ENCODE assay signal across 26 cellular contexts in genomic region chr5:147911427-147911826, GRCh38. TPM values are rescaled to one million over a fixed set of nuclear protein-coding genes. Genes with fewer than 3 reads are reported as not detected.
DNase-seq lines count a peak whose midpoint lies in the region; ATAC-seq and TF ChIP-seq lines count a peak whose summit lies in the region.
"Had no signal": no experiment of that assay in that cellular context is flagged by ENCODE, and none has a peak within 500 bp of the region (broad histone marks: within the 10 kb centered on the region; RNA-seq: fewer than 3 reads in every experiment).

No MANE protein-coding gene starts in this region.

- H3K9me3 ChIP-seq in left lung (no peaks in the 10 kb centered on the region), stomach (no peaks in the 10 kb centered on the region), gastroesophageal sphincter (no peaks in the 10 kb centered on the region), spleen (no peaks in the 10 kb centered on the region)
- H3K9me3 ChIP-seq: upper lobe of left lung had no signal

- H3K4me1 ChIP-seq in left lung (no peaks in the 10 kb centered on the region), stomach (peaks cover 0 to 10% (median 8%) of the 10 kb centered on the region in 4 donors), gastroesophageal sphincter (no peaks in the 10 kb centered on the region), spleen (no peaks in the 10 kb centered on the region)
- H3K4me1 ChIP-seq: upper lobe of left lung had no signal

- no peaks in the 10 kb centered on the region for H3K36me3 Mint-ChIP-seq in activated CD8-positive, alpha-beta T cell treated with anti-CD3 and anti-CD28 coated beads for 36 hours (ENCODE audit: low read depth)
- H3K36me3 Mint-ChIP-seq: activated naive CD8-positive, alpha-beta T cell treated with anti-CD3 and anti-CD28 coated beads for 36 hours; CD8-positive, alpha-beta memory T cell; naive thymus-derived CD8-positive, alpha-beta T cell; stimulated activated naive B cell treated with anti-CD40 and anti-IgM and Interleukin-4, amounts not matched to agents 10 μg/mL and 1 μg/mL and 100 μg/mL, for 72 hours had no signal

- POLR2A ChIA-PET in activated CD8-positive, alpha-beta T cell treated with anti-CD3 and anti-CD28 coated beads for 36 hours (lab: Charles Lee): no interaction called here

- H3K27me3 Mint-ChIP-seq in activated CD8-positive, alpha-beta T cell treated with anti-CD3 and anti-CD28 coated beads for 36 hours: peaks cover 6% of the 10 kb centered on the region

- H3K9me3 Mint-ChIP-seq in activated CD8-positive, alpha-beta T cell treated with anti-CD3 and anti-CD28 coated beads for 36 hours: no peaks in the 10 kb centered on the region
- H3K9me3 Mint-ChIP-seq: activated naive CD8-positive, alpha-beta T cell treated with anti-CD3 and anti-CD28 coated beads for 36 hours; CD8-positive, alpha-beta memory T cell had no signal

- ATAC-seq in left lung (peak; percentile 19), gastroesophageal sphincter (no peak)
- no peak for ATAC-seq in activated CD8-positive, alpha-beta T cell treated with anti-CD3 and anti-CD28 coated beads for 36 hours
- ATAC-seq: activated CD4-positive, alpha-beta T cell treated with anti-CD3 and anti-CD28 coated beads for 36 hours; naive thymus-derived CD8-positive, alpha-beta T cell; stimulated activated naive B cell treated with anti-CD40 and anti-IgM and Interleukin-4, amounts not matched to agents 10 μg/mL and 1 μg/mL and 100 μg/mL, for 72 hours had no signal

- H3K27ac Mint-ChIP-seq in activated CD8-positive, alpha-beta T cell treated with anti-CD3 and anti-CD28 coated beads for 36 hours: no peak overlapping the region
- H3K27ac Mint-ChIP-seq: activated CD4-positive, alpha-beta T cell treated with anti-CD3 and anti-CD28 coated beads for 36 hours; activated naive CD8-positive, alpha-beta T cell treated with anti-CD3 and anti-CD28 coated beads for 36 hours; CD8-positive, alpha-beta memory T cell; naive thymus-derived CD8-positive, alpha-beta T cell; stimulated activated naive B cell treated with anti-CD40 and anti-IgM and Interleukin-4, amounts not matched to agents 10 μg/mL and 1 μg/mL and 100 μg/mL, for 72 hours had no signal

- TF ChIP-seq CTCF in left lung (IDR thresholded peaks at IDR 0.05) (no peak), stomach (IDR thresholded peaks at IDR 0.05) (no peak), gastroesophageal sphincter (IDR thresholded peaks at IDR 0.05) (no peak), spleen (IDR thresholded peaks at IDR 0.05 in 8 of 11, conservative IDR thresholded peaks at IDR 0.05 in 3 of 11) (no peak)
- TF ChIP-seq CTCF in activated CD8-positive, alpha-beta T cell treated with anti-CD3 and anti-CD28 coated beads for 36 hours (IDR thresholded peaks at IDR 0.05): no peak

- 23 to 54% (median 39%) methylated on average over 6 of the region's 6 CpGs for WGBS in stomach, 5 donors
- 53 to 67% methylated on average over 6 of the region's 6 CpGs for WGBS in gastroesophageal sphincter (ENCODE audit: low coverage in 1 of 2), 2 donors
- 69 to 80% (median 73%) methylated on average over 6 of the region's 6 CpGs for WGBS in spleen, 5 donors

- CTCF ChIA-PET in activated CD8-positive, alpha-beta T cell treated with anti-CD3 and anti-CD28 coated beads for 36 hours (lab: Charles Lee): no interaction called here

- intact Hi-C loops in left lung (cut with DNase I) (no loop called here), stomach (cut with DNase I; ENCODE audit: low total_unique reads) (no loop called here), spleen (cut with DNase I; ENCODE audit: low total_unique reads) (no loop called here)
- intact Hi-C loops in activated CD8-positive, alpha-beta T cell treated with anti-CD3 and anti-CD28 coated beads for 36 hours (cut with micrococcal nuclease): no loop called here

- no peak overlapping the region for H3K4me3 Mint-ChIP-seq in activated CD8-positive, alpha-beta T cell treated with anti-CD3 and anti-CD28 coated beads for 36 hours
- H3K4me3 Mint-ChIP-seq: activated CD4-positive, alpha-beta T cell treated with anti-CD3 and anti-CD28 coated beads for 36 hours; activated naive CD8-positive, alpha-beta T cell treated with anti-CD3 and anti-CD28 coated beads for 36 hours; CD8-positive, alpha-beta memory T cell; naive thymus-derived CD8-positive, alpha-beta T cell; stimulated activated naive B cell treated with anti-CD40 and anti-IgM and Interleukin-4, amounts not matched to agents 10 μg/mL and 1 μg/mL and 100 μg/mL, for 72 hours had no signal

- H3K4me3 ChIP-seq in left lung: no peak overlapping the region
- H3K4me3 ChIP-seq in stomach: no peak overlapping the region
- no peak overlapping the region for H3K4me3 ChIP-seq in H7 (ENCODE audit: insufficient read depth, low read depth, low read length)
- H3K4me3 ChIP-seq in gastroesophageal sphincter: no peak overlapping the region
- H3K4me3 ChIP-seq in spleen: no peak overlapping the region
- H3K4me3 ChIP-seq: upper lobe of left lung had no signal

- TF ChIP-seq EP300 in stomach (IDR thresholded peaks at IDR 0.05) (no peak), gastroesophageal sphincter (IDR thresholded peaks at IDR 0.05) (no peak)

- H3K27me3 ChIP-seq in left lung (no peaks in the 10 kb centered on the region), stomach (no peaks in the 10 kb centered on the region), H7 (ENCODE audit: control insufficient read depth, insufficient read depth, low read length) (no peaks in the 10 kb centered on the region), gastroesophageal sphincter (no peaks in the 10 kb centered on the region), spleen (replicated peaks in 1 of 7) (no peaks in the 10 kb centered on the region)
- H3K27me3 ChIP-seq: upper lobe of left lung had no signal

- peak; percentile 40 for DNase-seq in NCI-H2171 (lab: John Stamatoyannopoulos, UW)
- DNase-seq in cerebellar cortex (ENCODE audit: low spot score): peak; percentile 97
- no peak for DNase-seq in left lung
- peak; percentile 91 for DNase-seq in stomach
- no peak for DNase-seq in activated CD8-positive, alpha-beta T cell treated with anti-CD3 and anti-CD28 coated beads for 36 hours
- DNase-seq in H7: no peak
- no peak for DNase-seq in spleen
- DNase-seq: activated CD4-positive, alpha-beta T cell treated with anti-CD3 and anti-CD28 coated beads for 36 hours; activated naive CD8-positive, alpha-beta T cell treated with anti-CD3 and anti-CD28 coated beads for 36 hours; CD8-positive, alpha-beta memory T cell; cortex of kidney; DMS79; KG1; mesendoderm; naive thymus-derived CD8-positive, alpha-beta T cell; NCI-H2029; NCI-H526 treated with DMSO at 0.1 percent for 48 hours; stimulated activated CD4-positive, alpha-beta T cell treated with anti-CD3 and anti-CD28 coated beads, Interleukin-2, amount 100 ng/mL, for 24 hours; stimulated activated naive B cell treated with anti-CD40 and anti-IgM and Interleukin-4, amounts not matched to agents 10 μg/mL and 1 μg/mL and 100 μg/mL, for 72 hours; SW 1271 had no signal

- no peaks in the 10 kb centered on the region for H3K36me3 ChIP-seq in left lung
- H3K36me3 ChIP-seq in stomach: no peaks in the 10 kb centered on the region
- no peaks in the 10 kb centered on the region for H3K36me3 ChIP-seq in H7 (replicated peaks; ENCODE audit: control insufficient read depth, insufficient read depth, low read length)
- H3K36me3 ChIP-seq in gastroesophageal sphincter: no peaks in the 10 kb centered on the region
- H3K36me3 ChIP-seq in spleen: no peaks in the 10 kb centered on the region
- H3K36me3 ChIP-seq: upper lobe of left lung had no signal

- TF ChIP-seq POLR2A in stomach (IDR thresholded peaks at IDR 0.05) (no peak), gastroesophageal sphincter (IDR thresholded peaks at IDR 0.05) (no peak), spleen (IDR thresholded peaks at IDR 0.05) (no peak)

- H3K27ac ChIP-seq in left lung: no peak overlapping the region
- peak overlapping the region in 1 of 5 donors; percentile 29 for H3K27ac ChIP-seq in stomach
- no peak overlapping the region for H3K27ac ChIP-seq in gastroesophageal sphincter
- H3K27ac ChIP-seq in spleen: no peak overlapping the region
- H3K27ac ChIP-seq: upper lobe of left lung had no signal

- H3K4me1 Mint-ChIP-seq in activated CD8-positive, alpha-beta T cell treated with anti-CD3 and anti-CD28 coated beads for 36 hours (ENCODE audit: low read depth): no peaks in the 10 kb centered on the region
- H3K4me1 Mint-ChIP-seq: activated CD4-positive, alpha-beta T cell treated with anti-CD3 and anti-CD28 coated beads for 36 hours; activated naive CD8-positive, alpha-beta T cell treated with anti-CD3 and anti-CD28 coated beads for 36 hours; CD8-positive, alpha-beta memory T cell; naive thymus-derived CD8-positive, alpha-beta T cell; stimulated activated naive B cell treated with anti-CD40 and anti-IgM and Interleukin-4, amounts not matched to agents 10 μg/mL and 1 μg/mL and 100 μg/mL, for 72 hours had no signal

RNA-seq across cellular contexts. Expression of gene C5orf46, which starts 5.1 kb away (rescaled TPM):
- total RNA-seq in left lung (not detected), stomach (not detected), gastroesophageal sphincter (not detected), spleen (not detected)
- polyA plus RNA-seq in stomach (not detected), spleen (not detected)
- not detected for total RNA-seq in activated CD8-positive, alpha-beta T cell treated with anti-CD3 and anti-CD28 coated beads for 36 hours
- not detected in 2 replicates for total RNA-seq in H7 (2014; rRNA removed; shearing (Covaris generic))
- total RNA-seq: activated CD4-positive, alpha-beta T cell treated with anti-CD3 and anti-CD28 coated beads for 36 hours; activated naive CD8-positive, alpha-beta T cell treated with anti-CD3 and anti-CD28 coated beads for 36 hours; CD8-positive, alpha-beta memory T cell; H1; naive thymus-derived CD8-positive, alpha-beta T cell; OCI-LY7; osteocyte; skeletal muscle tissue; upper lobe of left lung had no signal
- polyA plus RNA-seq: CD8-positive, alpha-beta memory T cell; H1; naive thymus-derived CD8-positive, alpha-beta T cell had no signal

RNA-seq across cellular contexts. Expression of gene SCGB3A2, which starts 32.9 kb away (rescaled TPM):
- total RNA-seq in left lung (100 to 1,000 TPM in 1 of 2 donors, 10 to 100 TPM in 1; 76.6 to 108 TPM), stomach (1 to 10 TPM in 1 of 5 donors, not detected in 4; 6.4 TPM), gastroesophageal sphincter (not detected), spleen (not detected)
- polyA plus RNA-seq in stomach (not detected), spleen (under 1 TPM in 1 of 3 donors, not detected in 2; 0.67 TPM)
- not detected for total RNA-seq in activated CD8-positive, alpha-beta T cell treated with anti-CD3 and anti-CD28 coated beads for 36 hours
- 42.0 and 51.2 TPM in 2 replicates for total RNA-seq in H7 (2014; rRNA removed; shearing (Covaris generic))
- total RNA-seq: activated CD4-positive, alpha-beta T cell treated with anti-CD3 and anti-CD28 coated beads for 36 hours; activated naive CD8-positive, alpha-beta T cell treated with anti-CD3 and anti-CD28 coated beads for 36 hours; CD8-positive, alpha-beta memory T cell; naive thymus-derived CD8-positive, alpha-beta T cell; OCI-LY7; osteocyte; skeletal muscle tissue had no signal
- polyA plus RNA-seq: CD8-positive, alpha-beta memory T cell; naive thymus-derived CD8-positive, alpha-beta T cell had no signal

Comparison
In these comparisons a context has a peak if more than half of its experiments do, and no peak if none do; other contexts are left out.
1. DNase-seq: peak in NCI-H2171 (single experiment), cerebellar cortex (single experiment) and stomach (single experiment); none in left lung (0 of 2), activated CD8-positive, alpha-beta T cell treated with anti-CD3 and anti-CD28 coated beads for 36 hours (single experiment), H7 (single experiment) and spleen (single experiment).